ENCODE assay signal across 1 cellular context in genomic region chr17:21162394-21162775, GRCh38.
TF ChIP-seq lines count a peak whose summit lies in the region.

No MANE protein-coding gene starts in this region.

TF ChIP-seq in HepG2, 621 proteins besides CTCF, POLR2A, EP300 and RAD21:
- TF ChIP-seq RBFOX2 (IDR thresholded peaks at IDR 0.05; ENCODE audit: low read depth, low read length): no peak
